In the genomic region with DNA sequence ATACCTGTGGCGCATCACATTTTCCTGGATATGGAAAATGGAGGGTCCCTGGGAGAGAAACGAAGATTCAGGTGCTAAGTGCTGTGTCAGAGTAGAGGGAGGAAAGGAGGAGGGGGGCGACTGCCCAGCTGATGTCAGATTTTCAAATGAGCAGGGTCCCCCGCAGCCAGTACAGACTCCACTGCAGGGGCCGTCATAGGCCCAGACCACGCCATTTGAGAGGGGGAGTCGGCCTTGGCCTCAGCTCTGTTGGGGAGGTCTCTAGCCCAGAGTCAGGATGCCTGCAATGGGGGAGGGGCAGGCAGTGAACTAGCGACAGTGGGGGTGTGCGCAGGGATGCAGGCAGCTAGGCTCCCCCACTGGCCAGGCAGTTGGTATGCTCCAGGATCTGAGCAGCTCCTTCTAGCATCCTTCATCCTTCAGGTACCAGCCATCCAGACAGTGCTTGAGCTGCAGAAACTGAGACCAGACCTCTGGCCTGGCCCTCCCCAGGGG, we compare ENCODE assay signal across 8 cellular contexts. TPM values are rescaled to one million over a fixed set of nuclear protein-coding genes. Genes with fewer than 3 reads are reported as not detected.
DNase-seq lines count a peak whose midpoint lies in the region; ATAC-seq and TF ChIP-seq lines count a peak whose summit lies in the region.

Gene BSCL2, minus strand, starts transcription at position 148 of the 495 bp plus-strand sequence. CDS start 229 bp downstream, outside the sequence.
Gene GNG3, plus strand, starts transcription at position 400 of the 495 bp plus-strand sequence. CDS start 620 bp downstream, outside the sequence.

- no TSS peak for BruUV-seq in A673 (replicated peaks; lab: Mats Ljungman, UMichigan)

- H3K4me3 ChIP-seq in A673 (ENCODE audit: low read depth, low read length, poor library complexity, severe bottlenecking) (peak within 1 kb of the TSS; percentile 65), HUES6 (ENCODE audit: low read depth, low read length) (peak within 1 kb of the TSS; percentile 88), ascending aorta (peak within 1 kb of the TSS; percentile 75 to 76)

- H3K27ac ChIP-seq in A673 (ENCODE audit: low read depth, low read length, poor library complexity, severe bottlenecking) (peak within 1 kb of the TSS; percentile 96), HUES6 (ENCODE audit: low read depth, low read length) (peak within 1 kb of the TSS; percentile 29; the same call in 1 of the 2 replicates), ascending aorta (peak within 1 kb of the TSS; percentile 86 to 94)

- H3K27me3 Mint-ChIP-seq in immature natural killer cell (ENCODE audit: low read depth in 3 of 3), result peaks cover 2 to 11% (median 8%) of the 10 kb centered on the region in 3 donors

- H3K4me1 ChIP-seq in A673 (ENCODE audit: insufficient read depth, low read length, poor library complexity, severe bottlenecking), result peaks cover 38% of the 10 kb centered on the region
- H3K4me1 ChIP-seq in HUES6 (ENCODE audit: control insufficient read depth, insufficient read depth, low read length), result peaks cover 22% of the 10 kb centered on the region
- peaks cover 8 to 21% of the 10 kb centered on the region in 2 donors for H3K4me1 ChIP-seq in ascending aorta

- no peaks in the 10 kb centered on the region for H3K9me3 ChIP-seq in A673 (ENCODE audit: low read depth, low read length, poor library complexity, severe bottlenecking)
- H3K9me3 ChIP-seq in HUES6 (ENCODE audit: control insufficient read depth, insufficient read depth, low read depth, low read length), result no peaks in the 10 kb centered on the region
- H3K9me3 ChIP-seq in ascending aorta, result no peaks in the 10 kb centered on the region

- intact Hi-C loops in A673 (cut with micrococcal nuclease; ENCODE audit: unreplicated experiment) (loop anchor here (5.0 kb wide), 2 partner anchors 115 to 310 kb away; partner anchors contain the start of gene TUT1), ascending aorta (cut with DNase I) (loop anchor here (2.0 to 5.0 kb wide), 3 partner anchors 53 to 125 kb away; partner anchors contain the start of genes INTS5, POLR2G, STX5 and TEX54)

- ATAC-seq in stimulated activated effector memory CD8-positive, alpha-beta T cell treated with anti-CD3 and anti-CD28 coated beads, Interleukin-12 subunit alpha, Interleukin-12 subunit beta, amount 100 ng/mL, for 72 hours, result no peak
- ATAC-seq in GM18502 (IDR thresholded peaks at IDR 0.05; ENCODE audit: poor library complexity, unreplicated experiment), result no peak

- peaks cover 47 to 55% of the 10 kb centered on the region in 2 donors for H3K4me1 Mint-ChIP-seq in immature natural killer cell
- H3K4me1 Mint-ChIP-seq in stimulated activated effector memory CD8-positive, alpha-beta T cell treated with anti-CD3 and anti-CD28 coated beads, Interleukin-12 subunit alpha, Interleukin-12 subunit beta, amount 100 ng/mL, for 72 hours, result peaks cover 58% of the 10 kb centered on the region

- POLR2A ChIA-PET in A673 (lab: Charles Lee; ENCODE audit: low non-redundant PET), result no interaction called here

- H3K9me3 Mint-ChIP-seq in immature natural killer cell, result no peaks in the 10 kb centered on the region
- no peaks in the 10 kb centered on the region for H3K9me3 Mint-ChIP-seq in stimulated activated effector memory CD8-positive, alpha-beta T cell treated with anti-CD3 and anti-CD28 coated beads, Interleukin-12 subunit alpha, Interleukin-12 subunit beta, amount 100 ng/mL, for 72 hours

- DNase-seq in A673 (ENCODE audit: low spot score), result peak; percentile 64
- no peak for DNase-seq in ascending aorta (ENCODE audit: low spot score in 2 of 2)
- no peak for DNase-seq in immature natural killer cell
- no peak for DNase-seq in stimulated activated effector memory CD8-positive, alpha-beta T cell treated with anti-CD3 and anti-CD28 coated beads, Interleukin-12 subunit alpha, Interleukin-12 subunit beta, amount 100 ng/mL, for 72 hours (ENCODE audit: low spot score in 2 of 2)
- no peak for DNase-seq in AML-193 (lab: John Stamatoyannopoulos, UW)
- DNase-seq in NCI-H2171 (lab: John Stamatoyannopoulos, UW), result no peak

- CTCF ChIA-PET in A673 (lab: Charles Lee), result interaction anchor here (0.6 kb wide), 1 partner anchor 9 kb away, joined by 5 read pairs; no protein-coding TSS in a partner anchor

- peaks cover 21% of the 10 kb centered on the region for H3K36me3 ChIP-seq in A673 (ENCODE audit: insufficient read depth, low read length, poor library complexity, severe bottlenecking)
- peaks cover 26% of the 10 kb centered on the region for H3K36me3 ChIP-seq in HUES6 (ENCODE audit: control insufficient read depth, insufficient read depth, low read length)
- peaks cover 11 to 17% of the 10 kb centered on the region in 2 donors for H3K36me3 ChIP-seq in ascending aorta

- H3K36me3 Mint-ChIP-seq in immature natural killer cell, result peaks cover 0 to 4% (median 3%) of the 10 kb centered on the region in 3 donors
- peaks cover 70% of the 10 kb centered on the region for H3K36me3 Mint-ChIP-seq in stimulated activated effector memory CD8-positive, alpha-beta T cell treated with anti-CD3 and anti-CD28 coated beads, Interleukin-12 subunit alpha, Interleukin-12 subunit beta, amount 100 ng/mL, for 72 hours

- H3K27ac Mint-ChIP-seq in immature natural killer cell, result peak within 1 kb of the TSS; percentile 94 to 98 (median 97)
- peak within 1 kb of the TSS; percentile 97 for H3K27ac Mint-ChIP-seq in stimulated activated effector memory CD8-positive, alpha-beta T cell treated with anti-CD3 and anti-CD28 coated beads, Interleukin-12 subunit alpha, Interleukin-12 subunit beta, amount 100 ng/mL, for 72 hours

- TF ChIP-seq CTCF in A673 (conservative IDR thresholded peaks at IDR 0.05; ENCODE audit: low read depth, low read length) (no peak), ascending aorta (IDR thresholded peaks at IDR 0.05) (no peak)

- no peaks in the 10 kb centered on the region for H3K27me3 ChIP-seq in A673 (replicated peaks; ENCODE audit: insufficient read depth, low read depth, low read length, poor library complexity)
- H3K27me3 ChIP-seq in HUES6 (ENCODE audit: control insufficient read depth, insufficient read depth, low read length), result no peaks in the 10 kb centered on the region
- H3K27me3 ChIP-seq in ascending aorta, result no peaks in the 10 kb centered on the region

- H3K9ac ChIP-seq in HUES6 (ENCODE audit: low read length), result peak within 1 kb of the TSS; percentile 83

- H3K4me3 Mint-ChIP-seq in immature natural killer cell, result peak within 1 kb of the TSS; percentile 91 to 96 (median 93)
- peak within 1 kb of the TSS; percentile 88 for H3K4me3 Mint-ChIP-seq in stimulated activated effector memory CD8-positive, alpha-beta T cell treated with anti-CD3 and anti-CD28 coated beads, Interleukin-12 subunit alpha, Interleukin-12 subunit beta, amount 100 ng/mL, for 72 hours

RNA-seq across cellular contexts. Expression of gene BSCL2, which starts in this region (rescaled TPM):
- total RNA-seq in A673 (2021), result 123 and 132 TPM in 2 replicates
- 55.9 TPM for total RNA-seq in ascending aorta
- 10 to 100 TPM; 52.5 to 54.1 (median 53.6) TPM for polyA plus RNA-seq in immature natural killer cell

RNA-seq across cellular contexts. Expression of gene GNG3, which starts in this region (rescaled TPM):
- 0.45 and 0.72 TPM in 2 replicates for total RNA-seq in A673 (2021)
- not detected for total RNA-seq in ascending aorta
- not detected for polyA plus RNA-seq in immature natural killer cell

Comparison
In these comparisons a context has a peak if more than half of its experiments do, and no peak if none do; other contexts are left out.
1. H3K27ac ChIP-seq: peak in every context shown above with its lines; median percentile 96 in A673; 90 in ascending aorta; 29 in HUES6.